1 cellular context compared by ENCODE assay signal in genomic region chr10:12165992-12166775, GRCh38.
TF ChIP-seq lines count a peak whose summit lies in the region.

No MANE protein-coding gene starts in this region.

TF ChIP-seq in SK-N-SH, 30 proteins besides CTCF, POLR2A, EP300 and RAD21 (continued from another document):
- TF ChIP-seq GABPA (IDR thresholded peaks at IDR 0.05; ENCODE audit: low read depth) (no peak), NFIC (IDR thresholded peaks at IDR 0.05; ENCODE audit: borderline replicate concordance) (no peak)
